1 cellular context compared by ENCODE assay signal in the genomic region with DNA sequence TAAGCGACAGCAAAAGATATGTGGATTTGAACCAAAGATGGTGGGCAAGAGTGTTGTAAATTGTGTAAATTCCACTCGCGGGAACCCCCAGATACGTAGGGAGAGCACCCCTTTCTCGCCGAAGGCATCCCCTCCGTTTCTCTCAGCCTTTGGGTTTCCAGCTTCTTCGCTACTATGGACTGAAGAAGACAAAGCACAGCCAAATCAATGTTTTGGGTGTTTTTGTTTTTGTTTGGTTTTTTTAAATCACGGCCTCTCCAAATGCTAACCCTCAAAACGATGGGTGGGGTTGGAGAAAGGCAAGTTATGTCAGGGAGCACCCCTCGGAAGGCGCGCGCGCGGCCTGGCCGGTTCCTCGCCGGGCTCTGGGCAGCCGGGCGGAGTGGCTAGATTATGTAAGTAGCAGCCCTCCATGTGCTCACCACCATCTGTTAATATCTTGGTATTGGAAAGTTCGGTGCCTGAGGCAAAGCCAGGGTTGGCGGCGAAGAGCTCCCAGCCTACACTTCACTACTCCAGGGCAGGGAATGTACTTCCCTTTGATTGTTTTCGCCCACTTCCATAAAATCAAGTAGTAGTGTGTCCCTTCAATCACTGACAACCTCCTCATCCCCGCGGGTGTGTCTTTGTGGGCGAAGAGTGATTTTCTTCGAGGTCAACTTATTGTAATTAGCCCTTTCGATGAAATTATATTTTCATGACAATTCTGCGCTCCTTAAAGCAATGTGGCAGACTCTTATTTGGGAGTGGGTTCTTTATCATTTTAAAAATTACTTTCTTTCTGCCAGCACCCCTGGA.
A peak's percentile ranks its signal among the peaks of the same experiment; 100 is the strongest.
TF ChIP-seq lines count a peak whose summit lies in the region.

No MANE protein-coding gene starts in this region.

TF ChIP-seq in HepG2, 621 proteins besides CTCF, POLR2A, EP300 and RAD21 (continued from another document):
- TF ChIP-seq, protein P1, sequence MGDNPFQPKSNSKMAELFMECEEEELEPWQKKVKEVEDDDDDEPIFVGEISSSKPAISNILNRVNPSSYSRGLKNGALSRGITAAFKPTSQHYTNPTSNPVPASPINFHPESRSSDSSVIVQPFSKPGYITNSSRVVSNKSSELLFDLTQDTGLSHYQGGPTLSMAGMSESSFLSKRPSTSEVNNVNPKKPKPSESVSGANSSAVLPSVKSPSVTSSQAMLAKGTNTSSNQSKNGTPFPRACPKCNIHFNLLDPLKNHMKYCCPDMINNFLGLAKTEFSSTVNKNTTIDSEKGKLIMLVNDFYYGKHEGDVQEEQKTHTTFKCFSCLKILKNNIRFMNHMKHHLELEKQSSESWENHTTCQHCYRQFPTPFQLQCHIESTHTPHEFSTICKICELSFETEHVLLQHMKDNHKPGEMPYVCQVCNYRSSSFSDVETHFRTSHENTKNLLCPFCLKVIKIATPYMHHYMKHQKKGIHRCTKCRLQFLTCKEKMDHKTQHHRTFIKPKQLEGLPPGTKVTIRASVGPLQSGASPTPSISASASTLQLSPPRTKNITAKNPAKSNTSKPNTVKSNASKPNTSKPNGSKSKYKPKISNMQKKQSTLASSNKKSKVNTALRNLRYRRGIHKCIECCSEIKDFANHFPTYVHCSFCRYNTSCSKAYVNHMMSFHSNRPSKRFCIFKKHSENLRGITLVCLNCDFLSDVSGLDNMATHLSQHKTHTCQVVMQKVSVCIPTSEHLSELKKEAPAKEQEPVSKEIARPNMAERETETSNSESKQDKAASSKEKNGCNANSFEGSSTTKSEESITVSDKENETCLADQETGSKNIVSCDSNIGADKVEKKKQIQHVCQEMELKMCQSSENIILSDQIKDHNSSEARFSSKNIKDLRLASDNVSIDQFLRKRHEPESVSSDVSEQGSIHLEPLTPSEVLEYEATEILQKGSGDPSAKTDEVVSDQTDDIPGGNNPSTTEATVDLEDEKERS (CRISPR knock-in tag; IDR thresholded peaks at IDR 0.05): 0 out of 2 replicates have a peak, but pooled peaks have one; percentile 27
- TF ChIP-seq ZFP82 (CRISPR knock-in tag; IDR thresholded peaks at IDR 0.05; ENCODE audit: borderline replicate concordance) (0 out of 2 replicates have a peak, but pooled peaks have one; percentile 42), SMAD1 (CRISPR knock-in tag; IDR thresholded peaks at IDR 0.05; ENCODE audit: borderline replicate concordance, low read depth) (no peak), RBAK (CRISPR knock-in tag; IDR thresholded peaks at IDR 0.05) (no peak), TBX2 (CRISPR knock-in tag; IDR thresholded peaks at IDR 0.05; ENCODE audit: borderline replicate concordance) (0 out of 2 replicates have a peak, but pooled peaks have one; percentile 6), CCDC6 (CRISPR knock-in tag; IDR thresholded peaks at IDR 0.05) (no peak), ZZZ3 (CRISPR knock-in tag; IDR thresholded peaks at IDR 0.05; ENCODE audit: borderline replicate concordance) (no peak), ZBTB20 (CRISPR knock-in tag; IDR thresholded peaks at IDR 0.05; ENCODE audit: borderline replicate concordance, low read depth) (0 out of 2 replicates have a peak, but pooled peaks have one; percentile 3), JUNB (CRISPR knock-in tag; IDR thresholded peaks at IDR 0.05; ENCODE audit: borderline replicate concordance) (no peak), HOXA9 (CRISPR knock-in tag; IDR thresholded peaks at IDR 0.05; ENCODE audit: borderline replicate concordance) (0 out of 2 replicates have a peak, but pooled peaks have one; percentile 44), ZBTB1 (CRISPR knock-in tag; IDR thresholded peaks at IDR 0.05; ENCODE audit: borderline replicate concordance) (no peak)
- TF ChIP-seq, protein P2, sequence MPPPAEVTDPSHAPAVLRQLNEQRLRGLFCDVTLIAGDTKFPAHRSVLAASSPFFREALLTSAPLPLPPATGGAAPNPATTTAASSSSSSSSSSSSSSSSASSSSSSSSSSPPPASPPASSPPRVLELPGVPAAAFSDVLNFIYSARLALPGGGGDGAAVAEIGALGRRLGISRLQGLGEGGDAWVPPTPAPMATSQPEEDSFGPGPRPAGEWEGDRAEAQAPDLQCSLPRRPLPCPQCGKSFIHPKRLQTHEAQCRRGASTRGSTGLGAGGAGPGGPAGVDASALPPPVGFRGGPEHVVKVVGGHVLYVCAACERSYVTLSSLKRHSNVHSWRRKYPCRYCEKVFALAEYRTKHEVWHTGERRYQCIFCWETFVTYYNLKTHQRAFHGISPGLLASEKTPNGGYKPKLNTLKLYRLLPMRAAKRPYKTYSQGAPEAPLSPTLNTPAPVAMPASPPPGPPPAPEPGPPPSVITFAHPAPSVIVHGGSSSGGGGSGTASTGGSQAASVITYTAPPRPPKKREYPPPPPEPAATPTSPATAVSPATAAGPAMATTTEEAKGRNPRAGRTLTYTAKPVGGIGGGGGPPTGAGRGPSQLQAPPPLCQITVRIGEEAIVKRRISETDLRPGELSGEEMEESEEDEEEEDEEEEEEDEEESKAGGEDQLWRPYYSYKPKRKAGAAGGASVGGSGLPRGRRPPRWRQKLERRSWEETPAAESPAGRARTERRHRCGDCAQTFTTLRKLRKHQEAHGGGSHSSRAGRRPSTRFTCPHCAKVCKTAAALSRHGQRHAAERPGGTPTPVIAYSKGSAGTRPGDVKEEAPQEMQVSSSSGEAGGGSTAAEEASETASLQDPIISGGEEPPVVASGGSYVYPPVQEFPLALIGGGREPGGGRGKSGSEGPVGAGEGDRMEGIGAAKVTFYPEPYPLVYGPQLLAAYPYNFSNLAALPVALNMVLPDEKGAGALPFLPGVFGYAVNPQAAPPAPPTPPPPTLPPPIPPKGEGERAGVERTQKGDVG (CRISPR knock-in tag; IDR thresholded peaks at IDR 0.05; ENCODE audit: borderline replicate concordance): 0 out of 2 replicates have a peak, but pooled peaks have one; percentile 66
